Comparison of ENCODE assay signal across 10 cellular contexts in genomic region chr1:85583355-85584263, GRCh38. TPM values are rescaled to one million over a fixed set of nuclear protein-coding genes. Genes with fewer than 3 reads are reported as not detected.
A peak's percentile ranks its signal among the peaks of the same experiment; 100 is the strongest.
DNase-seq lines count a peak whose midpoint lies in the region; ATAC-seq and TF ChIP-seq lines count a peak whose summit lies in the region.
"Had no signal": no experiment of that assay in that cellular context is flagged by ENCODE, and none has a peak within 500 bp of the region (broad histone marks: within the 10 kb centered on the region; RNA-seq: fewer than 3 reads in every experiment).

No MANE protein-coding gene starts in this region.

- peaks cover 0 to 7% (median 0%) of the 10 kb centered on the region in 3 experiments for H3K9me3 ChIP-seq in naive thymus-derived CD4-positive, alpha-beta T cell (ENCODE audit: control insufficient read depth in 2 of 3, low read length in 3 of 3)

- ATAC-seq in SK-N-SH treated with all-trans-retinoic acid at 6 μM for 48 hours (peak; percentile 0), GM21786 (IDR thresholded peaks at IDR 0.05; ENCODE audit: unreplicated experiment) (no peak)
- ATAC-seq in naive thymus-derived CD4-positive, alpha-beta T cell: no peak

- H3K27ac ChIP-seq in rectal smooth muscle tissue (ENCODE audit: low read depth, low read length): peak overlapping the region; percentile 99
- H3K27ac ChIP-seq in naive thymus-derived CD4-positive, alpha-beta T cell (ENCODE audit: low read depth, low read length): no peak overlapping the region

- no peak overlapping the region for H3K27ac Mint-ChIP-seq in naive thymus-derived CD4-positive, alpha-beta T cell
- H3K27ac Mint-ChIP-seq: activated T-helper 1 cell treated with anti-CD3 and anti-CD28 coated beads, Interleukin-12 subunit alpha, Interleukin-12 subunit beta, Interleukin-2, Interleukin-4 antibody, amounts not matched to agents 30 ng/mL and 10 ng/mL and 1 ng/mL, durations not matched to agents 14 hours and 24 hours and 36 hours had no signal

- H3K36me3 Mint-ChIP-seq in naive thymus-derived CD4-positive, alpha-beta T cell: peaks cover 0 to 7% (median 5%) of the 10 kb centered on the region in 5 donors

- peaks cover 50 to 59% (median 57%) of the 10 kb centered on the region in 5 donors for H3K27me3 Mint-ChIP-seq in naive thymus-derived CD4-positive, alpha-beta T cell

- no peak overlapping the region for H3K9ac ChIP-seq in rectal smooth muscle tissue (ENCODE audit: low read length)

- H3K27me3 ChIP-seq in rectal smooth muscle tissue (ENCODE audit: control insufficient read depth, insufficient read depth, low read length): no peaks in the 10 kb centered on the region
- peaks cover 0 to 6% of the 10 kb centered on the region in 2 donors for H3K27me3 ChIP-seq in naive thymus-derived CD4-positive, alpha-beta T cell (ENCODE audit: control insufficient read depth in 2 of 2, insufficient read depth in 2 of 2, low read length in 2 of 2)

- no peak for TF ChIP-seq CTCF in foreskin fibroblast (IDR thresholded peaks at IDR 0.05; ENCODE audit: low read depth, low read length)

- peaks cover 0 to 10% (median 0%) of the 10 kb centered on the region in 11 donors for H3K9me3 Mint-ChIP-seq in naive thymus-derived CD4-positive, alpha-beta T cell
- H3K9me3 Mint-ChIP-seq: activated T-helper 1 cell treated with anti-CD3 and anti-CD28 coated beads, Interleukin-12 subunit alpha, Interleukin-12 subunit beta, Interleukin-2, Interleukin-4 antibody, amounts not matched to agents 30 ng/mL and 10 ng/mL and 1 ng/mL, durations not matched to agents 14 hours and 24 hours and 36 hours had no signal

- peaks cover 12% of the 10 kb centered on the region for H3K4me1 ChIP-seq in rectal smooth muscle tissue (ENCODE audit: control insufficient read depth, insufficient read depth, low read length)
- no peaks in the 10 kb centered on the region for H3K4me1 ChIP-seq in naive thymus-derived CD4-positive, alpha-beta T cell (ENCODE audit: control insufficient read depth in 2 of 2, insufficient read depth in 2 of 2, low read length in 2 of 2)

- H3K4me3 ChIP-seq in foreskin fibroblast (ENCODE audit: low read depth in 1 of 2, low read length in 2 of 2) (peak overlapping the region; percentile 78), rectal smooth muscle tissue (ENCODE audit: low read length) (peak overlapping the region; percentile 84)
- H3K4me3 ChIP-seq in naive thymus-derived CD4-positive, alpha-beta T cell (ENCODE audit: low read length): no peak overlapping the region

- no peaks in the 10 kb centered on the region for H3K36me3 ChIP-seq in rectal smooth muscle tissue (ENCODE audit: control insufficient read depth, insufficient read depth, low read length)
- no peaks in the 10 kb centered on the region for H3K36me3 ChIP-seq in naive thymus-derived CD4-positive, alpha-beta T cell (ENCODE audit: control insufficient read depth in 2 of 3, insufficient read depth in 3 of 3, low read length in 3 of 3)

- CTCF ChIA-PET in naive thymus-derived CD4-positive, alpha-beta T cell (lab: Charles Lee): no interaction called here

- no peak overlapping the region for H3K4me3 Mint-ChIP-seq in naive thymus-derived CD4-positive, alpha-beta T cell
- H3K4me3 Mint-ChIP-seq: activated T-helper 1 cell treated with anti-CD3 and anti-CD28 coated beads, Interleukin-12 subunit alpha, Interleukin-12 subunit beta, Interleukin-2, Interleukin-4 antibody, amounts not matched to agents 30 ng/mL and 10 ng/mL and 1 ng/mL, durations not matched to agents 14 hours and 24 hours and 36 hours had no signal

- POLR2A ChIA-PET in naive thymus-derived CD4-positive, alpha-beta T cell (lab: Charles Lee): no interaction called here

- intact Hi-C loops in naive thymus-derived CD4-positive, alpha-beta T cell (cut with micrococcal nuclease): loop anchor here in 1 of 2 donors (5.0 kb wide), 1 partner anchor 276 kb away; no protein-coding TSS in a partner anchor

- DNase-seq in EL: peak; percentile 77
- DNase-seq in foreskin fibroblast: peak in 1 of 2 donors; percentile 46
- DNase-seq in NCI-H446 treated with DMSO at 0.1 percent for 48 hours (lab: John Stamatoyannopoulos, UW): no peak
- DNase-seq in naive thymus-derived CD4-positive, alpha-beta T cell: no peak
- DNase-seq in stimulated activated CD4-positive, alpha-beta T cell treated with anti-CD3 and anti-CD28 coated beads, Interleukin-1b, Interleukin-23, amount 100 ng/mL, for 48 hours: no peak
- DNase-seq: effector memory CD4-positive, alpha-beta T cell had no signal

- H3K4me1 Mint-ChIP-seq in naive thymus-derived CD4-positive, alpha-beta T cell: peaks cover 5 to 19% (median 14%) of the 10 kb centered on the region in 7 donors

TF ChIP-seq in SK-N-SH treated with all-trans-retinoic acid at 6 μM for 48 hours, 23 proteins besides CTCF, POLR2A, EP300 and RAD21:
- TF ChIP-seq TOX (CRISPR knock-in tag; IDR thresholded peaks at IDR 0.05; ENCODE audit: borderline replicate concordance) (peak; percentile 4; the same call in 1 of the 2 replicates), RARB (CRISPR knock-in tag; IDR thresholded peaks at IDR 0.05) (no peak), ARNTL (CRISPR knock-in tag; IDR thresholded peaks at IDR 0.05; ENCODE audit: borderline replicate concordance, low read depth) (peak; percentile 21; the same call in 1 of the 2 replicates), ZFP3 (CRISPR knock-in tag; IDR thresholded peaks at IDR 0.05) (no peak)
- TF ChIP-seq, protein P1, sequence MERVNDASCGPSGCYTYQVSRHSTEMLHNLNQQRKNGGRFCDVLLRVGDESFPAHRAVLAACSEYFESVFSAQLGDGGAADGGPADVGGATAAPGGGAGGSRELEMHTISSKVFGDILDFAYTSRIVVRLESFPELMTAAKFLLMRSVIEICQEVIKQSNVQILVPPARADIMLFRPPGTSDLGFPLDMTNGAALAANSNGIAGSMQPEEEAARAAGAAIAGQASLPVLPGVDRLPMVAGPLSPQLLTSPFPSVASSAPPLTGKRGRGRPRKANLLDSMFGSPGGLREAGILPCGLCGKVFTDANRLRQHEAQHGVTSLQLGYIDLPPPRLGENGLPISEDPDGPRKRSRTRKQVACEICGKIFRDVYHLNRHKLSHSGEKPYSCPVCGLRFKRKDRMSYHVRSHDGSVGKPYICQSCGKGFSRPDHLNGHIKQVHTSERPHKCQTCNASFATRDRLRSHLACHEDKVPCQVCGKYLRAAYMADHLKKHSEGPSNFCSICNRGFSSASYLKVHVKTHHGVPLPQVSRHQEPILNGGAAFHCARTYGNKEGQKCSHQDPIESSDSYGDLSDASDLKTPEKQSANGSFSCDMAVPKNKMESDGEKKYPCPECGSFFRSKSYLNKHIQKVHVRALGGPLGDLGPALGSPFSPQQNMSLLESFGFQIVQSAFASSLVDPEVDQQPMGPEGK (CRISPR knock-in tag; IDR thresholded peaks at IDR 0.05; ENCODE audit: borderline replicate concordance): peak; percentile 5; the same call in 1 of the 2 replicates
- TF ChIP-seq, protein P2, sequence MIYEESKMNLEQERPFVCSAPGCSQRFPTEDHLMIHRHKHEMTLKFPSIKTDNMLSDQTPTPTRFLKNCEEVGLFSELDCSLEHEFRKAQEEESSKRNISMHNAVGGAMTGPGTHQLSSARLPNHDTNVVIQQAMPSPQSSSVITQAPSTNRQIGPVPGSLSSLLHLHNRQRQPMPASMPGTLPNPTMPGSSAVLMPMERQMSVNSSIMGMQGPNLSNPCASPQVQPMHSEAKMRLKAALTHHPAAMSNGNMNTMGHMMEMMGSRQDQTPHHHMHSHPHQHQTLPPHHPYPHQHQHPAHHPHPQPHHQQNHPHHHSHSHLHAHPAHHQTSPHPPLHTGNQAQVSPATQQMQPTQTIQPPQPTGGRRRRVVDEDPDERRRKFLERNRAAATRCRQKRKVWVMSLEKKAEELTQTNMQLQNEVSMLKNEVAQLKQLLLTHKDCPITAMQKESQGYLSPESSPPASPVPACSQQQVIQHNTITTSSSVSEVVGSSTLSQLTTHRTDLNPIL (CRISPR knock-in tag; IDR thresholded peaks at IDR 0.05; ENCODE audit: low read depth): peak; percentile 74

RNA-seq across cellular contexts. Expression of gene CCN1, which starts 3.0 kb away (rescaled TPM):
- total RNA-seq in naive thymus-derived CD4-positive, alpha-beta T cell: not detected
- polyA plus RNA-seq in naive thymus-derived CD4-positive, alpha-beta T cell: not detected
